Comparison of ENCODE assay signal across 8 cellular contexts in genomic region chr17:38967290-38967738, GRCh38. TPM values are rescaled to one million over a fixed set of nuclear protein-coding genes. Genes with fewer than 3 reads are reported as not detected.
A peak's percentile ranks its signal among the peaks of the same experiment; 100 is the strongest.
DNase-seq lines count a peak whose midpoint lies in the region; ATAC-seq and TF ChIP-seq lines count a peak whose summit lies in the region.

FBXO47 (minus strand) TSS chr17:38967403; CDS start chr17:38963025, 4,378 bp downstream.

- H3K27me3 ChIP-seq in neutrophil: no peaks in the 10 kb centered on the region

- peak; percentile 18 for TF ChIP-seq CTCF in neutrophil (IDR thresholded peaks at IDR 0.05)

- DNase-seq in GM04503 (ENCODE audit: low read depth): peak; percentile 70
- DNase-seq in RPMI8226: peak; percentile 50
- DNase-seq in activated naive CD4-positive, alpha-beta T cell treated with anti-CD3 and anti-CD28 coated beads, Interleukin-2, amount 50 U/mL, for 72 hours (ENCODE audit: low spot score in 2 of 2): peak; percentile 73
- DNase-seq in germinal center (ENCODE audit: low spot score): peak; percentile 85
- DNase-seq in stimulated activated naive CD8-positive, alpha-beta T cell treated with anti-CD3 and anti-CD28 coated beads, Interleukin-15, Interleukin-2, amounts not matched to agents 100 U/mL and 50 U/mL, for 24 hours: peak; percentile 81
- DNase-seq in NCI-H2196 treated with DMSO at 0.1 percent for 48 hours (lab: John Stamatoyannopoulos, UW; ENCODE audit: unreplicated experiment): no peak

- H3K9me3 Mint-ChIP-seq in activated naive CD4-positive, alpha-beta T cell treated with anti-CD3 and anti-CD28 coated beads, Interleukin-2, amount 50 U/mL, for 72 hours: no peaks in the 10 kb centered on the region

- ATAC-seq in activated naive CD4-positive, alpha-beta T cell treated with anti-CD3 and anti-CD28 coated beads, Interleukin-2, amount 50 U/mL, for 72 hours: peak; percentile 96 to 98
- ATAC-seq in stimulated activated naive CD8-positive, alpha-beta T cell treated with anti-CD3 and anti-CD28 coated beads, Interleukin-15, Interleukin-2, amounts not matched to agents 100 U/mL and 50 U/mL, for 24 hours: peak; percentile 96
- no peak for ATAC-seq in GM19463 (IDR thresholded peaks at IDR 0.05; ENCODE audit: unreplicated experiment)

- H3K4me1 ChIP-seq in neutrophil (ENCODE audit: control insufficient read depth in 1 of 2, insufficient read depth in 1 of 2, low read depth in 1 of 2, low read length in 1 of 2): peaks cover 10 to 21% of the 10 kb centered on the region in 2 experiments

- peak within 1 kb of the TSS; percentile 51 to 57 for H3K4me3 ChIP-seq in neutrophil (ENCODE audit: low read depth in 1 of 2, low read length in 1 of 2)

- H3K36me3 Mint-ChIP-seq in activated naive CD4-positive, alpha-beta T cell treated with anti-CD3 and anti-CD28 coated beads, Interleukin-2, amount 50 U/mL, for 72 hours: peaks cover 0 to 4% of the 10 kb centered on the region in 2 donors

- H3K9me3 ChIP-seq in neutrophil: no peaks in the 10 kb centered on the region

- H3K27ac Mint-ChIP-seq in activated naive CD4-positive, alpha-beta T cell treated with anti-CD3 and anti-CD28 coated beads, Interleukin-2, amount 50 U/mL, for 72 hours: peak within 1 kb of the TSS; percentile 0 to 77

- H3K36me3 ChIP-seq in neutrophil: no peaks in the 10 kb centered on the region

- peak within 1 kb of the TSS; percentile 60 for H3K27ac ChIP-seq in neutrophil

RNA-seq across cellular contexts. Expression of gene FBXO47, which starts in this region (rescaled TPM):
- under 1 TPM in 1 of 2 donors, not detected in 1; 0.18 TPM for total RNA-seq in activated naive CD4-positive, alpha-beta T cell treated with anti-CD3 and anti-CD28 coated beads, Interleukin-2, amount 50 U/mL, for 72 hours

Comparison
In these comparisons a context has a peak if more than half of its experiments do, and no peak if none do; other contexts are left out.
1. Peak in DNase-seq and ATAC-seq in activated naive CD4-positive, alpha-beta T cell treated with anti-CD3 and anti-CD28 coated beads, Interleukin-2, amount 50 U/mL, for 72 hours; RNA of the gene not detected or under 1 TPM.